ENCODE assay signal across 11 cellular contexts in genomic region chr5:997001-997474, GRCh38. TPM values are rescaled to one million over a fixed set of nuclear protein-coding genes. Genes with fewer than 3 reads are reported as not detected.
DNase-seq lines count a peak whose midpoint lies in the region; ATAC-seq, FAIRE-seq and TF ChIP-seq lines count a peak whose summit lies in the region.
"Had no signal": no experiment of that assay in that cellular context is flagged by ENCODE, and none has a peak within 500 bp of the region (broad histone marks: within the 10 kb centered on the region; RNA-seq: fewer than 3 reads in every experiment).

No MANE protein-coding gene starts in this region.

- peak overlapping the region in 3 of 11 experiments; percentile 2 to 26 (median 10); a peak in 5 of 22 replicates for H3K27ac ChIP-seq in BLaER1 treated with 17β-estradiol and CSF1 and Interleukin-3, amounts not matched to agents 10 nM and 100 nM
- H3K27ac ChIP-seq in KMS-11 (peak overlapping the region; percentile 38; the same call in 1 of the 2 replicates), HepG2 (ENCODE audit: extremely low read length, insufficient read depth, low read length) (no peak overlapping the region), PC-3 (ENCODE audit: low read length) (no peak overlapping the region)

- no peak for FAIRE-seq in HepG2 (lab: Jason Lieb, UNC)

- BruUV-seq in HepG2 (replicated peaks; lab: Mats Ljungman, UMichigan) (no TSS peak), PC-3 (replicated peaks; lab: Mats Ljungman, UMichigan) (no TSS peak)

- TF ChIP-seq CTCF in KMS-11 (conservative IDR thresholded peaks at IDR 0.05; ENCODE audit: low read depth, low read length) (no peak), HepG2 (CRISPR knock-in tag; IDR thresholded peaks at IDR 0.05) (no peak), PC-3 (conservative IDR thresholded peaks at IDR 0.05; ENCODE audit: low read depth, low read length) (no peak), chondrocyte (IDR thresholded peaks at IDR 0.05) (no peak)

- TF ChIP-seq POLR2A in HepG2 (IDR thresholded peaks at IDR 0.05; ENCODE audit: insufficient read depth in 1 of 2, low read depth in 2 of 2, low read length in 2 of 2), result no peak

- peak overlapping the region in 1 of 10 experiments; percentile 8; a peak in 2 of 20 replicates for H3K4me3 ChIP-seq in BLaER1 treated with 17β-estradiol and CSF1 and Interleukin-3, amounts not matched to agents 10 nM and 100 nM
- no peak overlapping the region for H3K4me3 ChIP-seq in KMS-11 (IDR thresholded peaks at IDR 0.05; ENCODE audit: insufficient read depth, low read depth, low read length)
- no peak overlapping the region for H3K4me3 ChIP-seq in HepG2 (replicated peaks in 1 of 3; ENCODE audit: insufficient read depth in 1 of 3, low read depth in 2 of 3, low read length in 3 of 3)
- H3K4me3 ChIP-seq in PC-3 (ENCODE audit: low read length), result no peak overlapping the region

- no peak overlapping the region for H3K27ac Mint-ChIP-seq in activated T-cell treated with anti-CD3 and anti-CD28 coated beads, Interleukin-2, amount 50 U/mL, for 72 hours
- H3K27ac Mint-ChIP-seq in chondrocyte (ENCODE audit: unreplicated experiment), result no peak overlapping the region

- no peaks in the 10 kb centered on the region for H3K36me3 Mint-ChIP-seq in activated T-cell treated with anti-CD3 and anti-CD28 coated beads, Interleukin-2, amount 50 U/mL, for 72 hours (ENCODE audit: insufficient read depth in 2 of 2)
- H3K36me3 Mint-ChIP-seq in chondrocyte (ENCODE audit: low read depth), result no peaks in the 10 kb centered on the region

- no peak for TF ChIP-seq RAD21 in HepG2 (CRISPR knock-in tag; IDR thresholded peaks at IDR 0.05)

- 0% methylated on average over 3 of the region's 4 CpGs for WGBS in HepG2 (ENCODE audit: low lambda C conversion rate)

- H3K79me2 ChIP-seq in KMS-11 (ENCODE audit: insufficient read depth, low read depth), result no peaks in the 10 kb centered on the region
- H3K79me2 ChIP-seq in HepG2 (ENCODE audit: insufficient read depth, low read length), result no peaks in the 10 kb centered on the region
- H3K79me2 ChIP-seq in PC-3 (ENCODE audit: low read length), result no peaks in the 10 kb centered on the region

- H3K27me3 Mint-ChIP-seq in activated T-cell treated with anti-CD3 and anti-CD28 coated beads, Interleukin-2, amount 50 U/mL, for 72 hours (ENCODE audit: low read depth), result peaks cover 10% of the 10 kb centered on the region
- H3K27me3 Mint-ChIP-seq in chondrocyte (ENCODE audit: low read depth), result peaks cover 67% of the 10 kb centered on the region

- H3K9me3 ChIP-seq in BLaER1 treated with 17β-estradiol and CSF1 and Interleukin-3, amounts not matched to agents 10 nM and 100 nM (replicated peaks in 1 of 11), result no peaks in the 10 kb centered on the region
- H3K9me3 ChIP-seq in HepG2 (ENCODE audit: low read length) (no peaks in the 10 kb centered on the region), PC-3 (ENCODE audit: low read length) (no peaks in the 10 kb centered on the region)

- DNase-seq in activated T-cell treated with anti-CD3 and anti-CD28 coated beads, Interleukin-2, amount 50 U/mL, for 72 hours, result peak; percentile 40 to 44
- DNase-seq in HepG2 (ENCODE audit: low spot score) (peak; percentile 35), PC-3 (no peak), NCI-H2196 treated with DMSO at 0.1 percent for 48 hours (lab: John Stamatoyannopoulos, UW; ENCODE audit: unreplicated experiment) (no peak), chondrocyte (ENCODE audit: low spot score) (no peak)
- DNase-seq: activated naive CD4-positive, alpha-beta T cell treated with Interleukin-2 at 50 U/mL for 16 hours; hypothalamus; NCI-H2081 had no signal

- peaks cover 0 to 16% (median 0%) of the 10 kb centered on the region in 11 experiments; a peak in 6 of 22 replicates for H3K27me3 ChIP-seq in BLaER1 treated with 17β-estradiol and CSF1 and Interleukin-3, amounts not matched to agents 10 nM and 100 nM
- H3K27me3 ChIP-seq in KMS-11 (ENCODE audit: insufficient read depth, low read depth) (no peaks in the 10 kb centered on the region), HepG2 (ENCODE audit: control insufficient read depth in 1 of 2, insufficient read depth in 2 of 2, low read length in 2 of 2) (peaks cover 3 to 31% of the 10 kb centered on the region in 2 experiments), PC-3 (ENCODE audit: low read length) (peaks cover 27% of the 10 kb centered on the region; the same call in 1 of the 2 replicates)

- POLR2A ChIA-PET in HepG2 (lab: Yijun Ruan, JAX) (no interaction called here), PC-3 (lab: Charles Lee; ENCODE audit: unreplicated experiment) (no interaction called here)

- CTCF ChIA-PET in HepG2 (lab: Yijun Ruan, JAX; ENCODE audit: low intra/inter-chr PET ratio, low total read pairs), result interaction anchor here (1.4 kb wide), 1 partner anchor 11 kb away, joined by 3 read pairs; no protein-coding TSS in a partner anchor
- CTCF ChIA-PET in PC-3 (lab: Charles Lee), result no interaction called here

- no peaks in the 10 kb centered on the region for H3K9me2 ChIP-seq in PC-3 (replicated peaks; ENCODE audit: low read length)

- H2AFZ ChIP-seq in KMS-11 (ENCODE audit: low read depth) (peak overlapping the region; percentile 60; the same call in 1 of the 2 replicates), HepG2 (ENCODE audit: low read length) (no peak overlapping the region), PC-3 (ENCODE audit: low read length) (no peak overlapping the region)

- peak overlapping the region; percentile 75 to 78 for H3K4me3 Mint-ChIP-seq in activated T-cell treated with anti-CD3 and anti-CD28 coated beads, Interleukin-2, amount 50 U/mL, for 72 hours
- H3K4me3 Mint-ChIP-seq in chondrocyte (ENCODE audit: unreplicated experiment), result no peak overlapping the region

- H3K9ac ChIP-seq in BLaER1 treated with 17β-estradiol and CSF1 and Interleukin-3, amounts not matched to agents 10 nM and 100 nM, result peak overlapping the region in 2 of 11 experiments; percentile 12 to 19; a peak in 2 of 22 replicates
- H3K9ac ChIP-seq in KMS-11 (no peak overlapping the region; the same call in 1 of the 2 replicates), HepG2 (ENCODE audit: insufficient read depth, low read depth, low read length) (no peak overlapping the region), PC-3 (ENCODE audit: low read length) (no peak overlapping the region)

- in situ Hi-C loops in HepG2 (cut with HindIII; ENCODE audit: extremely low pct_ligation_motif_present, low pct_unique_long_range_greater_than_20kb), result no loop called here

- peaks cover 15% of the 10 kb centered on the region for H3K4me1 Mint-ChIP-seq in activated T-cell treated with anti-CD3 and anti-CD28 coated beads, Interleukin-2, amount 50 U/mL, for 72 hours (ENCODE audit: low read depth)
- H3K4me1 Mint-ChIP-seq in chondrocyte (ENCODE audit: low read depth), result peaks cover 8% of the 10 kb centered on the region

- H3K36me3 ChIP-seq in BLaER1 treated with 17β-estradiol and CSF1 and Interleukin-3, amounts not matched to agents 10 nM and 100 nM, result no peaks in the 10 kb centered on the region
- H3K36me3 ChIP-seq in KMS-11 (ENCODE audit: insufficient read depth) (no peaks in the 10 kb centered on the region), HepG2 (replicated peaks in 1 of 2; ENCODE audit: control insufficient read depth in 1 of 2, insufficient read depth in 2 of 2, low read length in 2 of 2) (no peaks in the 10 kb centered on the region), PC-3 (ENCODE audit: low read depth, low read length) (no peaks in the 10 kb centered on the region)

- H3K4me1 ChIP-seq in BLaER1 treated with 17β-estradiol and CSF1 and Interleukin-3, amounts not matched to agents 10 nM and 100 nM, result peaks cover 33 to 88% (median 76%) of the 10 kb centered on the region in 10 experiments
- H3K4me1 ChIP-seq in KMS-11 (ENCODE audit: low read depth, poor library complexity, severe bottlenecking) (peaks cover 14% of the 10 kb centered on the region), HepG2 (ENCODE audit: insufficient read depth, low read length) (peaks cover 34% of the 10 kb centered on the region), PC-3 (ENCODE audit: insufficient read depth, low read length) (peaks cover under 1% of the 10 kb centered on the region)

- peaks cover 0 to 15% (median 0%) of the 10 kb centered on the region in 11 experiments; a peak in 1 of 22 replicates for H4K20me1 ChIP-seq in BLaER1 treated with 17β-estradiol and CSF1 and Interleukin-3, amounts not matched to agents 10 nM and 100 nM
- H4K20me1 ChIP-seq in KMS-11 (ENCODE audit: insufficient read depth) (no peaks in the 10 kb centered on the region), HepG2 (ENCODE audit: insufficient read depth, low read length) (no peaks in the 10 kb centered on the region), PC-3 (ENCODE audit: low read length) (no peaks in the 10 kb centered on the region)

- no peaks in the 10 kb centered on the region for H3K9me3 Mint-ChIP-seq in activated T-cell treated with anti-CD3 and anti-CD28 coated beads, Interleukin-2, amount 50 U/mL, for 72 hours
- H3K9me3 Mint-ChIP-seq in chondrocyte (ENCODE audit: low read depth), result no peaks in the 10 kb centered on the region

- no peaks in the 10 kb centered on the region for H3F3A ChIP-seq in PC-3 (ENCODE audit: low read length, unreplicated experiment)

- ATAC-seq in activated T-cell treated with anti-CD3 and anti-CD28 coated beads, Interleukin-2, amount 50 U/mL, for 72 hours (replicated peaks in 1 of 2), result peak; percentile 81 to 87
- no peak for ATAC-seq in HepG2
- no peak for ATAC-seq in PC-3
- no peak for ATAC-seq in GM18520 (IDR thresholded peaks at IDR 0.05; ENCODE audit: unreplicated experiment)

- TF ChIP-seq EP300 in HepG2 (IDR thresholded peaks at IDR 0.05; ENCODE audit: low read depth in 2 of 2, low read length in 2 of 2), result no peak
- no peak for TF ChIP-seq EP300 in HepG2 (CRISPR knock-in tag; IDR thresholded peaks at IDR 0.05; ENCODE audit: borderline replicate concordance)

- intact Hi-C loops in HepG2 (cut with micrococcal nuclease; ENCODE audit: unreplicated experiment), result no loop called here
- intact Hi-C loops in PC-3 (cut with micrococcal nuclease), result no loop called here

- peak overlapping the region; percentile 41 to 99 (median 88) for H3K4me2 ChIP-seq in BLaER1 treated with 17β-estradiol and CSF1 and Interleukin-3, amounts not matched to agents 10 nM and 100 nM
- H3K4me2 ChIP-seq in KMS-11 (peak overlapping the region; percentile 54), HepG2 (ENCODE audit: low read depth, low read length) (no peak overlapping the region), PC-3 (ENCODE audit: low read length) (no peak overlapping the region)

RNA-seq across cellular contexts. Expression of gene NKD2, which starts 11.6 kb away (rescaled TPM):
- 10 to 100 TPM; 18.7 to 25.0 TPM for total RNA-seq in activated T-cell treated with anti-CD3 and anti-CD28 coated beads, Interleukin-2, amount 50 U/mL, for 72 hours
- total RNA-seq in HepG2 (2016; rRNA removed; fragmentation: Illumina TruSeq; extraction: Trizol), result 0.53 and 0.94 TPM in 2 replicates
- total RNA-seq in HepG2 (2016; cell fraction: cytosol; rRNA removed; fragmentation: Illumina TruSeq; extraction: Trizol; ENCODE audit: low read depth), result 0.26 and 0.91 TPM in 2 replicates
- total RNA-seq in HepG2 (2016; cell fraction: insoluble cytoplasmic fraction; rRNA removed; fragmentation: Illumina TruSeq; extraction: Trizol), result 0.77 and 1.1 TPM in 2 replicates
- total RNA-seq in HepG2 (2016; cell fraction: membrane; rRNA removed; fragmentation: Illumina TruSeq; extraction: Trizol), result 0.48 and 0.90 TPM in 2 replicates
- total RNA-seq in HepG2 (2016; cell fraction: nucleus; rRNA removed; fragmentation: Illumina TruSeq; extraction: Trizol), result 0.81 and 2.0 TPM in 2 replicates
- polyA plus RNA-seq in HepG2 (2011; rRNA removed), result 0.81 and 0.82 TPM in 2 replicates
- polyA plus RNA-seq in HepG2 (2011; cell fraction: cytosol; rRNA removed), result 0.13 and 0.70 TPM in 2 replicates
- polyA plus RNA-seq in HepG2 (2011; cell fraction: nucleus; rRNA removed), result 10.6 and 14.1 TPM in 2 replicates
- 0.39 and 0.79 TPM in 2 replicates for polyA plus RNA-seq in HepG2 (2012)
- 0.59 and 0.60 TPM in 2 replicates for polyA plus RNA-seq in HepG2 (2016; cell fraction: cytosol; fragmentation: Illumina TruSeq; extraction: Trizol; ENCODE audit: low read depth)
- 1.1 and 1.2 TPM in 2 replicates for polyA plus RNA-seq in HepG2 (2016; cell fraction: insoluble cytoplasmic fraction; fragmentation: Illumina TruSeq; extraction: Trizol; ENCODE audit: low read depth)
- polyA plus RNA-seq in HepG2 (2016; cell fraction: membrane; fragmentation: Illumina TruSeq; extraction: Trizol; ENCODE audit: low read depth), result 0.76 and 0.84 TPM in 2 replicates
- 5.1 and 6.3 TPM in 2 replicates for polyA plus RNA-seq in HepG2 (2016; cell fraction: nucleus; fragmentation: Illumina TruSeq; extraction: Trizol; ENCODE audit: insufficient read depth, low read depth)
- 1.6 TPM in 1 of 2 replicates, not detected in the other for polyA minus RNA-seq in HepG2 (2011; rRNA and poly(A)+ RNA removed; ENCODE audit: low replicate concordance)
- polyA minus RNA-seq in HepG2 (2011; cell fraction: cytosol; rRNA and poly(A)+ RNA removed), result 0.30 and 0.62 TPM in 2 replicates
- 0.62 and 1.0 TPM in 2 replicates for polyA minus RNA-seq in HepG2 (2011; cell fraction: nucleus; rRNA and poly(A)+ RNA removed)
- 1.6 and 6.7 TPM in 2 replicates for total RNA-seq in PC-3 (2014; rRNA removed)
- total RNA-seq in chondrocyte, result not detected in 3 replicates

Comparison
In these comparisons a context has a peak if more than half of its experiments do, and no peak if none do; other contexts are left out.
1. H3K4me2 ChIP-seq: peak in BLaER1 treated with 17β-estradiol and CSF1 and Interleukin-3, amounts not matched to agents 10 nM and 100 nM (11 of 11) and KMS-11 (single experiment); none in HepG2 (single experiment) and PC-3 (single experiment).
2. ATAC-seq: peak in activated T-cell treated with anti-CD3 and anti-CD28 coated beads, Interleukin-2, amount 50 U/mL, for 72 hours (2 of 2); none in HepG2 (single experiment), PC-3 (single experiment) and GM18520 (single experiment).
3. DNase-seq: peak in activated T-cell treated with anti-CD3 and anti-CD28 coated beads, Interleukin-2, amount 50 U/mL, for 72 hours (2 of 2) and HepG2 (single experiment); none in PC-3 (single experiment), NCI-H2196 treated with DMSO at 0.1 percent for 48 hours (single experiment) and chondrocyte (single experiment).